Comparison of ENCODE assay signal across 1 cellular context in genomic region chr7:22329816-22330524, GRCh38.
TF ChIP-seq lines count a peak whose summit lies in the region.

No MANE protein-coding gene starts in this region.

TF ChIP-seq in WTC11, 78 proteins besides CTCF, POLR2A, EP300 and RAD21:
- TF ChIP-seq ZNF425 (CRISPR knock-in tag; conservative IDR thresholded peaks at IDR 0.05) (no peak), ARID4B (CRISPR knock-in tag; IDR thresholded peaks at IDR 0.05; ENCODE audit: borderline replicate concordance) (no peak)
